In the genomic region with DNA sequence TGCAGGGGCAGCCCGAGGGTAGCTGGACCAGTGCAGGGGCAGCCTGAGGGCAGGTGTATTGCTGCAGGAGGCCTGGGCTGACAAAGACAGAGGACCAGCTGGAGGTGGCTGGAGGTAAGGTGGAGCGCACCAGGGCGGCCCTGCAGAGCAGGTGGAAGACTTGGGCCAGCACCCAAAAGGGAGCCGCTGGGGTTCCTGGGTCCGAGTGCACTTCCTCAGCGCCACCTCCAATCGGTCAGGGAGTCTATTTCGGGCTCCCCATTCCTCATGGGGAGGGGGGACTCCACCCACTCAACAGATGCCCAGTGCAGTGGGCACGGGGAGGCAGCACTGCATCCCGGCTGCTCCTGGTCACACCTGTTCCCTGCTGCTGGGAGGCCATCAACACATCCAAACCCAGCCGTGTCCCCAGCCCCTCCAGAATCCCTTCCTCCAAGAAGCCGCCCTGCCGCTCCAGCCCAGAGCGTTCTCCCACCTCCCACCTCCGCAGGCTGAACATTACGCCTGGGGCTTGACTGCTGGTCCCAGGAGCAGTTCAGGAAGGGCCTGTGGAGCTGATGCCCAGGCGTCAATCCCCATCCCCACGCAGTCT, we compare ENCODE assay signal across 2 cellular contexts.
TF ChIP-seq lines count a peak whose summit lies in the region.

No MANE protein-coding gene starts in this region.

TF ChIP-seq in SK-N-SH, 30 proteins besides CTCF, POLR2A, EP300 and RAD21 (continued from another document):
- TF ChIP-seq, protein P1, sequence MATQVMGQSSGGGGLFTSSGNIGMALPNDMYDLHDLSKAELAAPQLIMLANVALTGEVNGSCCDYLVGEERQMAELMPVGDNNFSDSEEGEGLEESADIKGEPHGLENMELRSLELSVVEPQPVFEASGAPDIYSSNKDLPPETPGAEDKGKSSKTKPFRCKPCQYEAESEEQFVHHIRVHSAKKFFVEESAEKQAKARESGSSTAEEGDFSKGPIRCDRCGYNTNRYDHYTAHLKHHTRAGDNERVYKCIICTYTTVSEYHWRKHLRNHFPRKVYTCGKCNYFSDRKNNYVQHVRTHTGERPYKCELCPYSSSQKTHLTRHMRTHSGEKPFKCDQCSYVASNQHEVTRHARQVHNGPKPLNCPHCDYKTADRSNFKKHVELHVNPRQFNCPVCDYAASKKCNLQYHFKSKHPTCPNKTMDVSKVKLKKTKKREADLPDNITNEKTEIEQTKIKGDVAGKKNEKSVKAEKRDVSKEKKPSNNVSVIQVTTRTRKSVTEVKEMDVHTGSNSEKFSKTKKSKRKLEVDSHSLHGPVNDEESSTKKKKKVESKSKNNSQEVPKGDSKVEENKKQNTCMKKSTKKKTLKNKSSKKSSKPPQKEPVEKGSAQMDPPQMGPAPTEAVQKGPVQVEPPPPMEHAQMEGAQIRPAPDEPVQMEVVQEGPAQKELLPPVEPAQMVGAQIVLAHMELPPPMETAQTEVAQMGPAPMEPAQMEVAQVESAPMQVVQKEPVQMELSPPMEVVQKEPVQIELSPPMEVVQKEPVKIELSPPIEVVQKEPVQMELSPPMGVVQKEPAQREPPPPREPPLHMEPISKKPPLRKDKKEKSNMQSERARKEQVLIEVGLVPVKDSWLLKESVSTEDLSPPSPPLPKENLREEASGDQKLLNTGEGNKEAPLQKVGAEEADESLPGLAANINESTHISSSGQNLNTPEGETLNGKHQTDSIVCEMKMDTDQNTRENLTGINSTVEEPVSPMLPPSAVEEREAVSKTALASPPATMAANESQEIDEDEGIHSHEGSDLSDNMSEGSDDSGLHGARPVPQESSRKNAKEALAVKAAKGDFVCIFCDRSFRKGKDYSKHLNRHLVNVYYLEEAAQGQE (IDR thresholded peaks at IDR 0.05; ENCODE audit: low read depth, low read length) = no peak
- TF ChIP-seq TEAD4 (IDR thresholded peaks at IDR 0.05; ENCODE audit: borderline replicate concordance, insufficient read depth) (no peak), RXRA (IDR thresholded peaks at IDR 0.05; ENCODE audit: borderline replicate concordance, low read depth) (no peak), GATA2 (CRISPR knock-in tag; IDR thresholded peaks at IDR 0.05) (no peak), NFIC (IDR thresholded peaks at IDR 0.05; ENCODE audit: borderline replicate concordance) (no peak), POLR2AphosphoS5 (IDR thresholded peaks at IDR 0.05; ENCODE audit: low read depth, low read length) (no peak), NRF1 (IDR thresholded peaks at IDR 0.05; ENCODE audit: low read depth, low read length) (no peak), GABPA (IDR thresholded peaks at IDR 0.05; ENCODE audit: low read depth) (no peak), RCOR1 (IDR thresholded peaks at IDR 0.05; ENCODE audit: low read length) (no peak)
- TF ChIP-seq, protein P2, sequence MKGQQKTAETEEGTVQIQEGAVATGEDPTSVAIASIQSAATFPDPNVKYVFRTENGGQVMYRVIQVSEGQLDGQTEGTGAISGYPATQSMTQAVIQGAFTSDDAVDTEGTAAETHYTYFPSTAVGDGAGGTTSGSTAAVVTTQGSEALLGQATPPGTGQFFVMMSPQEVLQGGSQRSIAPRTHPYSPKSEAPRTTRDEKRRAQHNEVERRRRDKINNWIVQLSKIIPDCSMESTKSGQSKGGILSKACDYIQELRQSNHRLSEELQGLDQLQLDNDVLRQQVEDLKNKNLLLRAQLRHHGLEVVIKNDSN (IDR thresholded peaks at IDR 0.05; ENCODE audit: borderline replicate concordance, low read depth) = no peak
- TF ChIP-seq, protein P3, sequence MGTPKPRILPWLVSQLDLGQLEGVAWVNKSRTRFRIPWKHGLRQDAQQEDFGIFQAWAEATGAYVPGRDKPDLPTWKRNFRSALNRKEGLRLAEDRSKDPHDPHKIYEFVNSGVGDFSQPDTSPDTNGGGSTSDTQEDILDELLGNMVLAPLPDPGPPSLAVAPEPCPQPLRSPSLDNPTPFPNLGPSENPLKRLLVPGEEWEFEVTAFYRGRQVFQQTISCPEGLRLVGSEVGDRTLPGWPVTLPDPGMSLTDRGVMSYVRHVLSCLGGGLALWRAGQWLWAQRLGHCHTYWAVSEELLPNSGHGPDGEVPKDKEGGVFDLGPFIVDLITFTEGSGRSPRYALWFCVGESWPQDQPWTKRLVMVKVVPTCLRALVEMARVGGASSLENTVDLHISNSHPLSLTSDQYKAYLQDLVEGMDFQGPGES (IDR thresholded peaks at IDR 0.05; ENCODE audit: low read depth, low read length) = no peak

TF ChIP-seq in SK-N-SH treated with all-trans-retinoic acid at 6 μM for 48 hours, 23 proteins besides CTCF, POLR2A, EP300 and RAD21 (continued from another document):
- TF ChIP-seq, protein P4, sequence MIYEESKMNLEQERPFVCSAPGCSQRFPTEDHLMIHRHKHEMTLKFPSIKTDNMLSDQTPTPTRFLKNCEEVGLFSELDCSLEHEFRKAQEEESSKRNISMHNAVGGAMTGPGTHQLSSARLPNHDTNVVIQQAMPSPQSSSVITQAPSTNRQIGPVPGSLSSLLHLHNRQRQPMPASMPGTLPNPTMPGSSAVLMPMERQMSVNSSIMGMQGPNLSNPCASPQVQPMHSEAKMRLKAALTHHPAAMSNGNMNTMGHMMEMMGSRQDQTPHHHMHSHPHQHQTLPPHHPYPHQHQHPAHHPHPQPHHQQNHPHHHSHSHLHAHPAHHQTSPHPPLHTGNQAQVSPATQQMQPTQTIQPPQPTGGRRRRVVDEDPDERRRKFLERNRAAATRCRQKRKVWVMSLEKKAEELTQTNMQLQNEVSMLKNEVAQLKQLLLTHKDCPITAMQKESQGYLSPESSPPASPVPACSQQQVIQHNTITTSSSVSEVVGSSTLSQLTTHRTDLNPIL (CRISPR knock-in tag; IDR thresholded peaks at IDR 0.05; ENCODE audit: low read depth) = no peak
- TF ChIP-seq RARB (CRISPR knock-in tag; IDR thresholded peaks at IDR 0.05) = no peak
- no peak for TF ChIP-seq ZNF8 (CRISPR knock-in tag; IDR thresholded peaks at IDR 0.05)
- TF ChIP-seq ZFP3 (CRISPR knock-in tag; IDR thresholded peaks at IDR 0.05) = no peak
- TF ChIP-seq, protein P5, sequence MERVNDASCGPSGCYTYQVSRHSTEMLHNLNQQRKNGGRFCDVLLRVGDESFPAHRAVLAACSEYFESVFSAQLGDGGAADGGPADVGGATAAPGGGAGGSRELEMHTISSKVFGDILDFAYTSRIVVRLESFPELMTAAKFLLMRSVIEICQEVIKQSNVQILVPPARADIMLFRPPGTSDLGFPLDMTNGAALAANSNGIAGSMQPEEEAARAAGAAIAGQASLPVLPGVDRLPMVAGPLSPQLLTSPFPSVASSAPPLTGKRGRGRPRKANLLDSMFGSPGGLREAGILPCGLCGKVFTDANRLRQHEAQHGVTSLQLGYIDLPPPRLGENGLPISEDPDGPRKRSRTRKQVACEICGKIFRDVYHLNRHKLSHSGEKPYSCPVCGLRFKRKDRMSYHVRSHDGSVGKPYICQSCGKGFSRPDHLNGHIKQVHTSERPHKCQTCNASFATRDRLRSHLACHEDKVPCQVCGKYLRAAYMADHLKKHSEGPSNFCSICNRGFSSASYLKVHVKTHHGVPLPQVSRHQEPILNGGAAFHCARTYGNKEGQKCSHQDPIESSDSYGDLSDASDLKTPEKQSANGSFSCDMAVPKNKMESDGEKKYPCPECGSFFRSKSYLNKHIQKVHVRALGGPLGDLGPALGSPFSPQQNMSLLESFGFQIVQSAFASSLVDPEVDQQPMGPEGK (CRISPR knock-in tag; IDR thresholded peaks at IDR 0.05; ENCODE audit: borderline replicate concordance) = no peak
- TF ChIP-seq ISL1 (CRISPR knock-in tag; IDR thresholded peaks at IDR 0.05) = no peak
- no peak for TF ChIP-seq ESRRG (CRISPR knock-in tag; IDR thresholded peaks at IDR 0.05)
